ENCODE assay signal across 10 cellular contexts in genomic region chr19:46414899-46415298, GRCh38. TPM values are rescaled to one million over a fixed set of nuclear protein-coding genes. Genes with fewer than 3 reads are reported as not detected.
DNase-seq lines count a peak whose midpoint lies in the region; ATAC-seq, FAIRE-seq and TF ChIP-seq lines count a peak whose summit lies in the region.
"Not testable (repeated sequence)": the region's sequence is repeated elsewhere in the genome, so short reads cannot be mapped to it uniquely, and the experiment has no call there.
"Had no signal": no experiment of that assay in that cellular context is flagged by ENCODE, and none has a peak within 500 bp of the region (broad histone marks: within the 10 kb centered on the region; RNA-seq: fewer than 3 reads in every experiment).

No MANE protein-coding gene starts in this region.

- H3K27me3 Mint-ChIP-seq in neural progenitor cell (ENCODE audit: insufficient read depth, low read depth): not testable (repeated sequence)

- not testable (repeated sequence) for H2BK5ac ChIP-seq in mesendoderm (ENCODE audit: low read length)

- in situ Hi-C loops in K562 (cut with MboI): not testable (repeated sequence)

- not testable (repeated sequence) for H3K27ac ChIP-seq in BLaER1; K562 (ENCODE audit: extremely low read depth, low read depth, low read length); mesendoderm (ENCODE audit: low read depth, low read length); neural progenitor cell; spleen
- H3K27ac ChIP-seq in RWPE1: peak overlapping the region; percentile 87; the same call in 1 of the 2 replicates

- not testable (repeated sequence) for TF ChIP-seq POLR2A in K562 (conservative IDR thresholded peaks at IDR 0.05); spleen (IDR thresholded peaks at IDR 0.05)

- H4K8ac ChIP-seq in mesendoderm (ENCODE audit: low read depth, low read length): not testable (repeated sequence)

- H3K27ac Mint-ChIP-seq in neural progenitor cell: peak overlapping the region; percentile 92

- not testable (repeated sequence) for H2AK5ac ChIP-seq in mesendoderm (ENCODE audit: low read length)

- BruUV-seq in K562 (replicated peaks; lab: Mats Ljungman, UMichigan): not testable (repeated sequence)

- H3K27me3 ChIP-seq in BLaER1: peaks cover 23% of the 10 kb centered on the region
- not testable (repeated sequence) for H3K27me3 ChIP-seq in K562 (ENCODE audit: control insufficient read depth in 2 of 2, insufficient read depth in 2 of 2, low read length in 2 of 2); mesendoderm (ENCODE audit: insufficient read depth, low read length, poor library complexity)
- peaks cover 24% of the 10 kb centered on the region for H3K27me3 ChIP-seq in neural progenitor cell
- H3K27me3 ChIP-seq in spleen (replicated peaks in 1 of 7): peaks cover 0 to 85% (median 37%) of the 10 kb centered on the region in 7 donors

- peaks cover 34% of the 10 kb centered on the region for H3F3A ChIP-seq in neural progenitor cell (ENCODE audit: low read depth)

- ATAC-seq in K562, Right ventricle myocardium inferior: not testable (repeated sequence)

- POLR2A ChIA-PET in RWPE1 (lab: Yijun Ruan, JAX; ENCODE audit: low non-redundant PET); K562 (lab: Yijun Ruan, JAX): not testable (repeated sequence)

- not testable (repeated sequence) for H4K20me1 ChIP-seq in BLaER1
- H4K20me1 ChIP-seq in K562 (replicated peaks; ENCODE audit: control insufficient read depth, insufficient read depth, low read length) (peaks cover 18% of the 10 kb centered on the region; the same call in 1 of the 2 replicates), neural progenitor cell (ENCODE audit: low read depth) (peaks cover 20% of the 10 kb centered on the region)

- not testable (repeated sequence) for H3K36me3 ChIP-seq in BLaER1; mesendoderm (ENCODE audit: control insufficient read depth, insufficient read depth, low read length); neural progenitor cell; spleen
- H3K36me3 ChIP-seq in K562 (ENCODE audit: control insufficient read depth, insufficient read depth, low read length): peaks cover 18% of the 10 kb centered on the region

- TF ChIP-seq EP300 in K562 (IDR thresholded peaks at IDR 0.05; ENCODE audit: low read length): not testable (repeated sequence)

- not testable (repeated sequence) for H3K23ac ChIP-seq in mesendoderm (ENCODE audit: low read length)

- H4K5ac ChIP-seq in mesendoderm (ENCODE audit: low read length): not testable (repeated sequence)

- peak overlapping the region; percentile 74 for H3K4me2 ChIP-seq in BLaER1
- peak overlapping the region; percentile 60; the same call in 1 of the 2 replicates for H3K4me2 ChIP-seq in K562 (ENCODE audit: insufficient read depth, low read length)
- H3K4me2 ChIP-seq in mesendoderm (ENCODE audit: low read length); neural progenitor cell: not testable (repeated sequence)

- H3K4ac ChIP-seq in mesendoderm (ENCODE audit: low read depth, low read length): not testable (repeated sequence)

- not testable (repeated sequence) for H3K9me3 Mint-ChIP-seq in neural progenitor cell

- H3K18ac ChIP-seq in mesendoderm (ENCODE audit: low read length): not testable (repeated sequence)

- H2BK15ac ChIP-seq in mesendoderm (replicated peaks; ENCODE audit: low read depth): not testable (repeated sequence)

- H3K9ac ChIP-seq in BLaER1; K562 (ENCODE audit: insufficient read depth in 1 of 2, low read depth in 2 of 2, low read length in 2 of 2); mesendoderm (ENCODE audit: low read length); neural progenitor cell: not testable (repeated sequence)

- peaks cover 64% of the 10 kb centered on the region for H3K4me1 Mint-ChIP-seq in neural progenitor cell

- H3K4me3 Mint-ChIP-seq in neural progenitor cell: peak overlapping the region; percentile 50

- peaks cover 13% of the 10 kb centered on the region for H3K79me1 ChIP-seq in mesendoderm (ENCODE audit: low read length)

- peak overlapping the region; percentile 34 for H3K56ac ChIP-seq in mesendoderm (ENCODE audit: low read length)

- H3K9me1 ChIP-seq in K562 (ENCODE audit: control insufficient read depth, insufficient read depth, low read length): not testable (repeated sequence)

- TF ChIP-seq CTCF in RWPE1 (conservative IDR thresholded peaks at IDR 0.05; ENCODE audit: low read depth); K562 (IDR thresholded peaks at IDR 0.05 in 2 of 3, conservative IDR thresholded peaks at IDR 0.05 in 1 of 3; ENCODE audit: insufficient read depth in 2 of 3, low read depth in 1 of 3, low read length in 3 of 3); neural progenitor cell (IDR thresholded peaks at IDR 0.05); spleen (IDR thresholded peaks at IDR 0.05 in 8 of 11, conservative IDR thresholded peaks at IDR 0.05 in 3 of 11): not testable (repeated sequence)

- intact Hi-C loops in K562 (cut with micrococcal nuclease); Right ventricle myocardium inferior (cut with DNase I); spleen (cut with DNase I; ENCODE audit: low total_unique reads): not testable (repeated sequence)

- CTCF ChIA-PET in RWPE1 (lab: Yijun Ruan, JAX): interaction anchor here (0.6 to 0.9 kb wide), 3 partner anchors 20 to 73 kb away, joined by 3 to 4 read pairs (median 3); no protein-coding TSS in a partner anchor
- CTCF ChIA-PET in K562 (lab: Yijun Ruan, JAX; ENCODE audit: low intra/inter-chr PET ratio): not testable (repeated sequence)

- H2BK120ac ChIP-seq in mesendoderm (ENCODE audit: low read depth, low read length): not testable (repeated sequence)

- not testable (repeated sequence) for TF ChIP-seq RAD21 in K562 (CRISPR knock-in tag; conservative IDR thresholded peaks at IDR 0.05 in 1 of 2, IDR thresholded peaks at IDR 0.05 in 1 of 2)

- H2AFZ ChIP-seq in K562 (ENCODE audit: low read depth, low read length); neural progenitor cell (replicated peaks): not testable (repeated sequence)

- H3K4me1 ChIP-seq in BLaER1: peaks cover 44% of the 10 kb centered on the region
- peaks cover 38 to 68% of the 10 kb centered on the region in 2 experiments for H3K4me1 ChIP-seq in K562 (replicated peaks in 1 of 2; ENCODE audit: control insufficient read depth in 2 of 2, insufficient read depth in 2 of 2, low read length in 2 of 2)
- not testable (repeated sequence) for H3K4me1 ChIP-seq in mesendoderm (ENCODE audit: control insufficient read depth, low read depth, low read length)
- H3K4me1 ChIP-seq in neural progenitor cell: peaks cover 16% of the 10 kb centered on the region
- peaks cover 3 to 46% (median 26%) of the 10 kb centered on the region in 6 donors for H3K4me1 ChIP-seq in spleen

- WGBS in K562 (ENCODE audit: insufficient coverage, low coverage, missing lambda C conversion rate): 98% methylated on average over 15 of the region's 22 CpGs
- WGBS in mesendoderm (ENCODE audit: extremely low coverage, insufficient coverage, low lambda C conversion rate): no CpG with 5 or more reads among the region's 22 CpGs
- WGBS in spleen, 5 donors: 93 to 98% (median 96%) methylated on average over 22 of the region's 22 CpGs

- H3K36me3 Mint-ChIP-seq in neural progenitor cell: not testable (repeated sequence)

- not testable (repeated sequence) for DNase-seq in RWPE1 (ENCODE audit: low spot score); K562 (ENCODE audit: extremely low read depth in 1 of 4, low spot score in 3 of 4); mesendoderm; neural progenitor cell (ENCODE audit: low spot score)
- DNase-seq in Right ventricle myocardium inferior (ENCODE audit: missing footprints): peak; percentile 57
- peak; percentile 7 for DNase-seq in spleen

- H3K79me2 ChIP-seq in K562 (ENCODE audit: control insufficient read depth, insufficient read depth, low read length): peaks cover 40% of the 10 kb centered on the region
- peaks cover 13% of the 10 kb centered on the region for H3K79me2 ChIP-seq in mesendoderm (ENCODE audit: control insufficient read depth, insufficient read depth, low read length)
- not testable (repeated sequence) for H3K79me2 ChIP-seq in neural progenitor cell (ENCODE audit: low read depth)

- not testable (repeated sequence) for H3K4me3 ChIP-seq in BLaER1; K562; mesendoderm (ENCODE audit: low read length); neural progenitor cell; spleen

- not testable (repeated sequence) for FAIRE-seq in K562 (lab: Jason Lieb, UNC)

- not testable (repeated sequence) for H3K9me3 ChIP-seq in BLaER1; K562 (replicated peaks; ENCODE audit: control insufficient read depth, insufficient read depth, low read depth, low read length); neural progenitor cell (ENCODE audit: low read depth); spleen

RNA-seq across cellular contexts. Expression of gene CCDC8, which starts 1.5 kb away (rescaled TPM):
- 10.0 and 21.6 TPM in 2 replicates for total RNA-seq in K562 (2011; cell fraction: chromatin; rRNA removed; ENCODE audit: low replicate concordance)
- 20.5 and 23.5 TPM in 2 replicates for total RNA-seq in K562 (2011; cell fraction: nucleolus; rRNA removed)
- 15.2 and 15.6 TPM in 2 replicates for total RNA-seq in K562 (2011; cell fraction: nucleoplasm; rRNA removed)
- 30.8 and 32.4 TPM in 2 replicates for total RNA-seq in K562 (2014; rRNA removed)
- total RNA-seq in K562 (2014; rRNA removed; fragmentation: Illumina TruSeq; extraction: Trizol): 6.6 and 9.7 TPM in 2 replicates
- 21.6 and 22.3 TPM in 2 replicates for total RNA-seq in K562 (2015; rRNA removed; fragmentation: Illumina TruSeq; extraction: Trizol)
- total RNA-seq in K562 (2021): 21.9 and 22.5 TPM in 2 replicates
- polyA plus RNA-seq in K562 (2011; rRNA removed): 8.0 and 9.1 TPM in 2 replicates
- 7.9 and 13.0 TPM in 2 replicates for polyA plus RNA-seq in K562 (2011; cell fraction: cytosol; rRNA removed)
- 6.3 and 8.5 TPM in 2 replicates for polyA plus RNA-seq in K562 (2011; cell fraction: nucleus; rRNA removed)
- polyA plus RNA-seq in K562 (2012): 13.6 and 17.1 TPM in 2 replicates
- polyA plus RNA-seq in K562 (2014; fragmentation: Illumina TruSeq; extraction: Trizol): 15.6 and 17.8 TPM in 2 replicates
- 1 to 10 TPM in 1 of 2 experiments, under 1 TPM in 1; 0.68 to 1.5 TPM for polyA plus RNA-seq in K562 (2014; fragmentation: Nextera tagmentation; extraction: Ambion mirVana)
- 19.9 and 20.8 TPM in 2 replicates for polyA plus RNA-seq in K562 (2014; rRNA removed)
- polyA minus RNA-seq in K562 (2011; rRNA and poly(A)+ RNA removed): 6.3 and 7.7 TPM in 2 replicates
- 9.2 and 11.5 TPM in 2 replicates for polyA minus RNA-seq in K562 (2011; cell fraction: cytosol; rRNA and poly(A)+ RNA removed)
- polyA minus RNA-seq in K562 (2011; cell fraction: nucleus; rRNA and poly(A)+ RNA removed): 6.5 and 12.2 TPM in 2 replicates
- total RNA-seq in Right ventricle myocardium inferior: 28.9 TPM
- polyA plus RNA-seq in mesendoderm (2013, experiment 1 of 2): 11.5 TPM
- polyA plus RNA-seq in mesendoderm (2013, experiment 2 of 2): 12.1 TPM
- total RNA-seq in neural progenitor cell (ENCODE audit: low replicate concordance): 2.8 and 14.1 TPM in 2 replicates
- 1 to 10 TPM; 1.7 to 4.4 (median 2.6) TPM for total RNA-seq in spleen
- 1 to 10 TPM in 2 of 3 donors, under 1 TPM in 1; 0.46 to 1.2 (median 1.1) TPM for polyA plus RNA-seq in spleen
- total RNA-seq: Calu3; CD8-positive, alpha-beta T cell had no signal

RNA-seq across cellular contexts. Expression of gene PNMA8C, which starts 13.8 kb away (rescaled TPM):
- total RNA-seq in K562 (2011; cell fraction: chromatin; rRNA removed; ENCODE audit: low replicate concordance): 0.12 TPM in 1 of 2 replicates, not detected in the other
- not detected in 2 replicates for total RNA-seq in K562 (2011; cell fraction: nucleolus; rRNA removed)
- not detected in 2 replicates for total RNA-seq in K562 (2011; cell fraction: nucleoplasm; rRNA removed)
- 0.04 and 0.05 TPM in 2 replicates for total RNA-seq in K562 (2014; rRNA removed)
- not detected in 2 replicates for total RNA-seq in K562 (2014; rRNA removed; fragmentation: Illumina TruSeq; extraction: Trizol)
- 0.04 TPM in 1 of 2 replicates, not detected in the other for total RNA-seq in K562 (2015; rRNA removed; fragmentation: Illumina TruSeq; extraction: Trizol)
- 0.04 TPM in 1 of 2 replicates, not detected in the other for total RNA-seq in K562 (2021)
- polyA plus RNA-seq in K562 (2011; rRNA removed): 0.01 TPM in 1 of 2 replicates, not detected in the other
- polyA plus RNA-seq in K562 (2011; cell fraction: cytosol; rRNA removed): 0.01 TPM in 2 replicates
- polyA plus RNA-seq in K562 (2011; cell fraction: nucleus; rRNA removed): 0.03 TPM in 1 of 2 replicates, not detected in the other
- polyA plus RNA-seq in K562 (2012): 0.03 and 0.05 TPM in 2 replicates
- not detected in 2 replicates for polyA plus RNA-seq in K562 (2014; fragmentation: Illumina TruSeq; extraction: Trizol)
- polyA plus RNA-seq in K562 (2014; fragmentation: Nextera tagmentation; extraction: Ambion mirVana): not detected
- polyA plus RNA-seq in K562 (2014; rRNA removed): 0.05 TPM in 1 of 2 replicates, not detected in the other
- not detected in 2 replicates for polyA minus RNA-seq in K562 (2011; rRNA and poly(A)+ RNA removed)
- not detected in 2 replicates for polyA minus RNA-seq in K562 (2011; cell fraction: cytosol; rRNA and poly(A)+ RNA removed)
- 0.11 TPM in 1 of 2 replicates, not detected in the other for polyA minus RNA-seq in K562 (2011; cell fraction: nucleus; rRNA and poly(A)+ RNA removed)
- not detected for total RNA-seq in Right ventricle myocardium inferior
- 0.08 TPM for polyA plus RNA-seq in mesendoderm (2013, experiment 1 of 2)
- polyA plus RNA-seq in mesendoderm (2013, experiment 2 of 2): 0.10 TPM
- total RNA-seq in neural progenitor cell (ENCODE audit: low replicate concordance): 0.58 and 0.74 TPM in 2 replicates
- not detected for total RNA-seq in spleen
- polyA plus RNA-seq in spleen: under 1 TPM in 1 of 3 donors, not detected in 2; 0.03 TPM
- total RNA-seq: Calu3 had no signal
- polyA plus RNA-seq: BJ had no signal

RNA-seq across cellular contexts. Expression of gene PNMA8A, which starts 56.5 kb away (rescaled TPM):
- total RNA-seq in K562 (2011; cell fraction: chromatin; rRNA removed; ENCODE audit: low replicate concordance): 11.8 and 15.0 TPM in 2 replicates
- total RNA-seq in K562 (2011; cell fraction: nucleolus; rRNA removed): 9.9 and 10.7 TPM in 2 replicates
- 13.3 and 16.0 TPM in 2 replicates for total RNA-seq in K562 (2011; cell fraction: nucleoplasm; rRNA removed)
- 13.3 and 16.6 TPM in 2 replicates for total RNA-seq in K562 (2014; rRNA removed)
- total RNA-seq in K562 (2014; rRNA removed; fragmentation: Illumina TruSeq; extraction: Trizol): 18.4 and 19.5 TPM in 2 replicates
- total RNA-seq in K562 (2015; rRNA removed; fragmentation: Illumina TruSeq; extraction: Trizol): 18.3 and 18.6 TPM in 2 replicates
- 14.9 and 16.3 TPM in 2 replicates for total RNA-seq in K562 (2021)
- polyA plus RNA-seq in K562 (2011; rRNA removed): 20.1 and 23.8 TPM in 2 replicates
- polyA plus RNA-seq in K562 (2011; cell fraction: cytosol; rRNA removed): 9.2 and 16.4 TPM in 2 replicates
- 5.4 and 6.0 TPM in 2 replicates for polyA plus RNA-seq in K562 (2011; cell fraction: nucleus; rRNA removed)
- polyA plus RNA-seq in K562 (2012): 14.2 and 18.1 TPM in 2 replicates
- polyA plus RNA-seq in K562 (2014; fragmentation: Illumina TruSeq; extraction: Trizol): 17.8 and 18.5 TPM in 2 replicates
- polyA plus RNA-seq in K562 (2014; fragmentation: Nextera tagmentation; extraction: Ambion mirVana): 1 to 10 TPM; 6.6 to 7.2 TPM
- polyA plus RNA-seq in K562 (2014; rRNA removed): 13.2 and 16.7 TPM in 2 replicates
- polyA minus RNA-seq in K562 (2011; rRNA and poly(A)+ RNA removed): 12.6 and 14.7 TPM in 2 replicates
- polyA minus RNA-seq in K562 (2011; cell fraction: cytosol; rRNA and poly(A)+ RNA removed): 7.6 and 8.3 TPM in 2 replicates
- 2.0 and 4.9 TPM in 2 replicates for polyA minus RNA-seq in K562 (2011; cell fraction: nucleus; rRNA and poly(A)+ RNA removed)
- 7.6 TPM for total RNA-seq in Right ventricle myocardium inferior
- polyA plus RNA-seq in mesendoderm (2013, experiment 1 of 2): 12.5 TPM
- 13.0 TPM for polyA plus RNA-seq in mesendoderm (2013, experiment 2 of 2)
- total RNA-seq in neural progenitor cell (ENCODE audit: low replicate concordance): 42.5 and 43.9 TPM in 2 replicates
- 1 to 10 TPM in 4 of 7 donors, under 1 TPM in 3; 0.20 to 2.7 (median 1.7) TPM for total RNA-seq in spleen
- polyA plus RNA-seq in spleen: 1 to 10 TPM in 1 of 3 donors, under 1 TPM in 2; 0.13 to 1.8 (median 0.19) TPM
- total RNA-seq: CD8-positive, alpha-beta T cell had no signal
